1 cellular context compared by ENCODE assay signal in genomic region chr6:143674466-143675114, GRCh38.
TF ChIP-seq lines count a peak whose summit lies in the region.

No MANE protein-coding gene starts in this region.

TF ChIP-seq in GM23338, 12 proteins besides CTCF, POLR2A, EP300 and RAD21 (continued from another document):
- TF ChIP-seq ETS1 (IDR thresholded peaks at IDR 0.05) (no peak), POLR2AphosphoS5 (IDR thresholded peaks at IDR 0.05; ENCODE audit: low read depth) (no peak), EZH2 (IDR thresholded peaks at IDR 0.05; ENCODE audit: low read depth, unreplicated experiment) (no peak), ZNF331 (CRISPR knock-in tag; IDR thresholded peaks at IDR 0.05; ENCODE audit: low read depth) (no peak), EZH2phosphoT487 (IDR thresholded peaks at IDR 0.05; ENCODE audit: unreplicated experiment) (no peak), REST (IDR thresholded peaks at IDR 0.05; ENCODE audit: unreplicated experiment) (no peak), NANOG (IDR thresholded peaks at IDR 0.05; ENCODE audit: borderline replicate concordance) (no peak), JUNB (IDR thresholded peaks at IDR 0.05; ENCODE audit: unreplicated experiment) (no peak), STAT1 (IDR thresholded peaks at IDR 0.05; ENCODE audit: unreplicated experiment) (no peak)
